Comparison of ENCODE assay signal across 21 cellular contexts in the genomic region with DNA sequence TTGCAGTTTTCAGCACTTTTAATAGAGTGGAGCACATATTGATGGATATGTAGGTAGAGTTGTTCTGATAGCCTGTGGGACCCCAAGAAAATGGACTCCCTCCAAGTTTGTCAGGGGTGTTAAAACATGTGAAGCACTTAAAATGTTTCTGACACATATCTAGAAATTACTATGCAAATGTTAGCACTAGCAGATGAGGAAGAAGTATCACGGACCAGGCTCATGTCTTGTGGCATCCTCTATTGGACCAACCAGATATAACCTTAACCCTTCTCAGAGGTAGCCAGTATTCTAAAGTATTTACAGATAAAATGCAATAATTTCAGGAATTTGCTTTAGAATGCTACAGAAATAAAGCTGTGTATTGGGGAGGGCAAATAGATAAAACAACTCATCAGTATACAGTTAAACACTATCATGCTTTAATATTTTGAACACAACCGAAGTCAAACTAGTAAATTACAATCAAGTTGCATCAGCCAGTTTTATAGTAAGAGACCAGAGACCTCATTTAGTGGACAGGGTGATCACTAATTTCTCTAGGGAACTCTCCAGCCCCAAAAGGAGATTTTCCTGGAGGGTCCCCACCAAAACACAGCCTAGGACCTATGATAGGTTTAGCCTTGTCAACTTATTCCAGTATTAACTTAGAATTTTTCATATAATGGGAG.
"Had no signal": no experiment of that assay in that cellular context is flagged by ENCODE, and none has a peak within 500 bp of the region (broad histone marks: within the 10 kb centered on the region; RNA-seq: fewer than 3 reads in every experiment).

No MANE protein-coding gene starts in this region.

- H3K27ac ChIP-seq: esophagus squamous epithelium, left ventricle myocardium inferior, ovary, psoas muscle, tibial artery had no signal

- H3K36me3 Mint-ChIP-seq: activated naive CD8-positive, alpha-beta T cell treated with anti-CD3 and anti-CD28 coated beads, Interleukin-2, amount 10 ng/mL, durations not matched to agents 7 days and 5 days; immature natural killer cell had no signal

- ATAC-seq: activated CD8-positive, alpha-beta memory T cell treated with anti-CD3 and anti-CD28 coated beads, Interleukin-2, amount 10 ng/mL, durations not matched to agents 7 days and 5 days; effector memory CD8-positive, alpha-beta T cell; psoas muscle; right cardiac atrium; stimulated activated naive CD8-positive, alpha-beta T cell treated with anti-CD3 and anti-CD28 coated beads, Interleukin-15, Interleukin-2, amounts not matched to agents 100 U/mL and 50 U/mL, for 24 hours had no signal

- H3K27ac Mint-ChIP-seq: activated CD4-positive, alpha-beta memory T cell treated with anti-CD3 and anti-CD28 coated beads, Interleukin-2, amount 10 ng/mL, durations not matched to agents 7 days and 5 days; activated CD8-positive, alpha-beta memory T cell treated with anti-CD3 and anti-CD28 coated beads, Interleukin-2, amount 10 ng/mL, durations not matched to agents 7 days and 5 days; activated naive CD8-positive, alpha-beta T cell treated with anti-CD3 and anti-CD28 coated beads, Interleukin-2, amount 10 ng/mL, durations not matched to agents 7 days and 5 days; activated T-helper 2 cell treated with anti-CD3 and anti-CD28 coated beads, Interferon-gamma antibody, Interleukin-2, Interleukin-4, amounts not matched to agents 10 μg/mL and 5 μg/mL and 100 μg/mL, durations not matched to agents 14 hours and 24 hours and 36 hours; effector memory CD8-positive, alpha-beta T cell; immature natural killer cell had no signal

- H3K4me1 Mint-ChIP-seq: activated CD4-positive, alpha-beta memory T cell treated with anti-CD3 and anti-CD28 coated beads, Interleukin-2, amount 10 ng/mL, durations not matched to agents 7 days and 5 days; activated CD8-positive, alpha-beta memory T cell treated with anti-CD3 and anti-CD28 coated beads, Interleukin-2, amount 10 ng/mL, durations not matched to agents 7 days and 5 days; activated naive CD8-positive, alpha-beta T cell treated with anti-CD3 and anti-CD28 coated beads, Interleukin-2, amount 10 ng/mL, durations not matched to agents 7 days and 5 days; immature natural killer cell; neural crest cell had no signal

- H3K4me3 ChIP-seq: esophagus squamous epithelium, left ventricle myocardium inferior, ovary, psoas muscle, tibial artery had no signal

- H3K4me1 ChIP-seq: esophagus squamous epithelium, left ventricle myocardium inferior, psoas muscle, tibial artery had no signal

- H3K27me3 Mint-ChIP-seq: effector memory CD8-positive, alpha-beta T cell had no signal

- DNase-seq: activated CD4-positive, alpha-beta memory T cell treated with anti-CD3 and anti-CD28 coated beads, Interleukin-2, amount 10 ng/mL, durations not matched to agents 7 days and 5 days; activated CD4-positive, alpha-beta T cell treated with anti-CD3 and anti-CD28 coated beads for 48 hours; activated CD4-positive, CD25-positive, alpha-beta regulatory T cell; activated CD8-positive, alpha-beta memory T cell treated with anti-CD3 and anti-CD28 coated beads, Interleukin-2, amount 10 ng/mL, durations not matched to agents 7 days and 5 days; activated naive CD4-positive, alpha-beta T cell treated with Interleukin-2 at 50 U/mL for 16 hours; activated naive CD8-positive, alpha-beta T cell treated with anti-CD3 and anti-CD28 coated beads, Interleukin-2, amount 10 ng/mL, durations not matched to agents 7 days and 5 days; cerebellar nuclear complex; effector memory CD8-positive, alpha-beta T cell; esophagus squamous epithelium; immature natural killer cell; kidney glomerular epithelial cell; left ventricle myocardium inferior; ovary; psoas muscle; right cardiac atrium; stimulated activated naive CD8-positive, alpha-beta T cell treated with anti-CD3 and anti-CD28 coated beads, Interleukin-15, Interleukin-2, amounts not matched to agents 100 U/mL and 50 U/mL, for 24 hours; substantia nigra; T-helper 9 cell; tibial artery had no signal

- H3K9me3 ChIP-seq: esophagus squamous epithelium, ovary had no signal

- H3K36me3 ChIP-seq: esophagus squamous epithelium, left ventricle myocardium inferior, ovary, tibial artery had no signal

- H3K27me3 ChIP-seq: esophagus squamous epithelium, ovary, tibial artery had no signal

- H3K4me3 Mint-ChIP-seq: activated CD4-positive, alpha-beta memory T cell treated with anti-CD3 and anti-CD28 coated beads, Interleukin-2, amount 10 ng/mL, durations not matched to agents 7 days and 5 days; activated CD8-positive, alpha-beta memory T cell treated with anti-CD3 and anti-CD28 coated beads, Interleukin-2, amount 10 ng/mL, durations not matched to agents 7 days and 5 days; activated naive CD8-positive, alpha-beta T cell treated with anti-CD3 and anti-CD28 coated beads, Interleukin-2, amount 10 ng/mL, durations not matched to agents 7 days and 5 days; effector memory CD8-positive, alpha-beta T cell; immature natural killer cell; neural crest cell had no signal
